8 cellular contexts compared by ENCODE assay signal in genomic region chr17:80474933-80475915, GRCh38. TPM values are rescaled to one million over a fixed set of nuclear protein-coding genes. Genes with fewer than 3 reads are reported as not detected.
DNase-seq lines count a peak whose midpoint lies in the region; ATAC-seq and TF ChIP-seq lines count a peak whose summit lies in the region.

No MANE protein-coding gene starts in this region.

- H3K4me1 ChIP-seq in hepatocyte (ENCODE audit: insufficient read depth) (peaks cover 34% of the 10 kb centered on the region), thoracic aorta (ENCODE audit: control insufficient read depth in 1 of 2, low read depth in 2 of 2) (peaks cover 43 to 49% of the 10 kb centered on the region in 2 donors)

- peaks cover 22% of the 10 kb centered on the region for H3K36me3 Mint-ChIP-seq in activated naive CD4-positive, alpha-beta T cell treated with anti-CD3 and anti-CD28 coated beads, Interleukin-2, amount 10 ng/mL, durations not matched to agents 7 days and 5 days
- no peaks in the 10 kb centered on the region for H3K36me3 Mint-ChIP-seq in WTC11

- peaks cover 3% of the 10 kb centered on the region for H4K20me1 ChIP-seq in hepatocyte (ENCODE audit: insufficient read depth, poor library complexity, severe bottlenecking)

- H3K79me2 ChIP-seq in hepatocyte: no peaks in the 10 kb centered on the region

- no peaks in the 10 kb centered on the region for H3K9me3 Mint-ChIP-seq in activated naive CD4-positive, alpha-beta T cell treated with anti-CD3 and anti-CD28 coated beads, Interleukin-2, amount 10 ng/mL, durations not matched to agents 7 days and 5 days
- H3K9me3 Mint-ChIP-seq in WTC11: no peaks in the 10 kb centered on the region

- H2AFZ ChIP-seq in hepatocyte: no peak overlapping the region

- TF ChIP-seq CTCF in WTC11 (IDR thresholded peaks at IDR 0.05): no peak
- TF ChIP-seq CTCF in hepatocyte (IDR thresholded peaks at IDR 0.05; ENCODE audit: poor library complexity): no peak
- TF ChIP-seq CTCF in thoracic aorta (IDR thresholded peaks at IDR 0.05): no peak

- H3K9me2 ChIP-seq in hepatocyte (replicated peaks; ENCODE audit: insufficient read depth): no peaks in the 10 kb centered on the region

- CTCF ChIA-PET in activated naive CD4-positive, alpha-beta T cell treated with anti-CD3 and anti-CD28 coated beads, Interleukin-2, amount 10 ng/mL, durations not matched to agents 7 days and 5 days (lab: Charles Lee): interaction anchor here (0.6 to 1.4 kb wide), 2 partner anchors 48 to 114 kb away, joined by 3 to 5 read pairs; no protein-coding TSS in a partner anchor
- CTCF ChIA-PET in WTC11 (lab: Charles Lee): interaction anchor here (0.7 to 4.1 kb wide), 7 partner anchors 21 to 656 kb away, joined by 3 to 23 read pairs (median 5); no protein-coding TSS in a partner anchor

- ATAC-seq in WTC11 (peak; percentile 6), thoracic aorta (ENCODE audit: insufficient number of reproducible peaks, low FRiP score, low read depth) (no peak), GM19463 (IDR thresholded peaks at IDR 0.05; ENCODE audit: unreplicated experiment) (no peak)

- H3K27ac ChIP-seq in hepatocyte (no peak overlapping the region), thoracic aorta (no peak overlapping the region)

- WGBS in hepatocyte (ENCODE audit: low lambda C conversion rate, missing lambda C conversion rate): 11% methylated on average over 37 of the region's 56 CpGs

- POLR2A ChIA-PET in WTC11 (lab: Charles Lee): interaction anchor here (1.1 kb wide), 1 partner anchor 91 kb away, joined by 3 read pairs; no protein-coding TSS in a partner anchor

- H3K27ac Mint-ChIP-seq in activated naive CD4-positive, alpha-beta T cell treated with anti-CD3 and anti-CD28 coated beads, Interleukin-2, amount 10 ng/mL, durations not matched to agents 7 days and 5 days: peak overlapping the region; percentile 65
- H3K27ac Mint-ChIP-seq in WTC11: no peak overlapping the region

- peaks cover 95% of the 10 kb centered on the region for H3K27me3 ChIP-seq in hepatocyte
- H3K27me3 ChIP-seq in thoracic aorta (replicated peaks; ENCODE audit: insufficient read depth): peaks cover 35% of the 10 kb centered on the region

- peaks cover 96% of the 10 kb centered on the region for H3K27me3 Mint-ChIP-seq in activated naive CD4-positive, alpha-beta T cell treated with anti-CD3 and anti-CD28 coated beads, Interleukin-2, amount 10 ng/mL, durations not matched to agents 7 days and 5 days
- H3K27me3 Mint-ChIP-seq in WTC11 (ENCODE audit: low read depth): peaks cover 81% of the 10 kb centered on the region

- peak; percentile 35 for DNase-seq in activated naive CD4-positive, alpha-beta T cell treated with anti-CD3 and anti-CD28 coated beads, Interleukin-2, amount 10 ng/mL, durations not matched to agents 7 days and 5 days
- no peak for DNase-seq in activated naive CD4-positive, alpha-beta T cell treated with Interleukin-2 at 50 U/mL for 16 hours
- DNase-seq in WTC11 (ENCODE audit: low spot score): no peak
- DNase-seq in hepatocyte (ENCODE audit: low spot score): no peak
- no peak for DNase-seq in thoracic aorta (ENCODE audit: low spot score)
- DNase-seq in NCI-H2196 (lab: John Stamatoyannopoulos, UW; ENCODE audit: unreplicated experiment): no peak
- no peak for DNase-seq in OCI-M1 (lab: John Stamatoyannopoulos, UW)

- peaks cover 50% of the 10 kb centered on the region for H3K4me1 Mint-ChIP-seq in activated naive CD4-positive, alpha-beta T cell treated with anti-CD3 and anti-CD28 coated beads, Interleukin-2, amount 10 ng/mL, durations not matched to agents 7 days and 5 days
- peaks cover 12% of the 10 kb centered on the region for H3K4me1 Mint-ChIP-seq in WTC11

- H3K36me3 ChIP-seq in hepatocyte (replicated peaks; ENCODE audit: insufficient read depth, low read depth) (no peaks in the 10 kb centered on the region), thoracic aorta (no peaks in the 10 kb centered on the region)

- H3K4me3 ChIP-seq in hepatocyte (no peak overlapping the region), thoracic aorta (peak overlapping the region; percentile 61)

- H3K4me3 Mint-ChIP-seq in activated naive CD4-positive, alpha-beta T cell treated with anti-CD3 and anti-CD28 coated beads, Interleukin-2, amount 10 ng/mL, durations not matched to agents 7 days and 5 days: peak overlapping the region; percentile 78
- peak overlapping the region; percentile 61 for H3K4me3 Mint-ChIP-seq in WTC11

- H3K4me2 ChIP-seq in hepatocyte: peak overlapping the region; percentile 94

- no peaks in the 10 kb centered on the region for H3K9me3 ChIP-seq in hepatocyte (ENCODE audit: low read depth)
- H3K9me3 ChIP-seq in thoracic aorta: no peaks in the 10 kb centered on the region

TF ChIP-seq in WTC11, 78 proteins besides CTCF, POLR2A, EP300 and RAD21:
- TF ChIP-seq, protein P1, sequence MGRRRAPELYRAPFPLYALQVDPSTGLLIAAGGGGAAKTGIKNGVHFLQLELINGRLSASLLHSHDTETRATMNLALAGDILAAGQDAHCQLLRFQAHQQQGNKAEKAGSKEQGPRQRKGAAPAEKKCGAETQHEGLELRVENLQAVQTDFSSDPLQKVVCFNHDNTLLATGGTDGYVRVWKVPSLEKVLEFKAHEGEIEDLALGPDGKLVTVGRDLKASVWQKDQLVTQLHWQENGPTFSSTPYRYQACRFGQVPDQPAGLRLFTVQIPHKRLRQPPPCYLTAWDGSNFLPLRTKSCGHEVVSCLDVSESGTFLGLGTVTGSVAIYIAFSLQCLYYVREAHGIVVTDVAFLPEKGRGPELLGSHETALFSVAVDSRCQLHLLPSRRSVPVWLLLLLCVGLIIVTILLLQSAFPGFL (CRISPR knock-in tag; IDR thresholded peaks at IDR 0.05; ENCODE audit: borderline replicate concordance): no peak
- TF ChIP-seq SMAD3 (CRISPR knock-in tag; IDR thresholded peaks at IDR 0.05; ENCODE audit: borderline replicate concordance): no peak
- TF ChIP-seq HMGA2 (CRISPR knock-in tag; IDR thresholded peaks at IDR 0.05): no peak
- no peak for TF ChIP-seq EMX1 (CRISPR knock-in tag; IDR thresholded peaks at IDR 0.05)
- no peak for TF ChIP-seq SP1 (CRISPR knock-in tag; conservative IDR thresholded peaks at IDR 0.05)
- TF ChIP-seq FOXP1 (CRISPR knock-in tag; IDR thresholded peaks at IDR 0.05; ENCODE audit: borderline replicate concordance): no peak
- TF ChIP-seq NFE2L1 (CRISPR knock-in tag; IDR thresholded peaks at IDR 0.05): no peak
- no peak for TF ChIP-seq ZNF423 (CRISPR knock-in tag; IDR thresholded peaks at IDR 0.05)
- TF ChIP-seq CREM (CRISPR knock-in tag; IDR thresholded peaks at IDR 0.05): no peak
- no peak for TF ChIP-seq ZNF232 (CRISPR knock-in tag; IDR thresholded peaks at IDR 0.05)

RNA-seq across cellular contexts. Expression of gene NPTX1, which starts 1.2 kb away (rescaled TPM):
- total RNA-seq in WTC11 (2021): 9.7 to 15.1 TPM (median 10.8 TPM) in 3 replicates
- 0.70 and 3.2 TPM in 2 replicates for total RNA-seq in hepatocyte
- 1.9 and 2.1 TPM in 2 replicates for polyA plus RNA-seq in hepatocyte
- under 1 TPM; 0.56 to 0.68 TPM for total RNA-seq in thoracic aorta
